Comparison of ENCODE assay signal across 5 cellular contexts in the genomic region with DNA sequence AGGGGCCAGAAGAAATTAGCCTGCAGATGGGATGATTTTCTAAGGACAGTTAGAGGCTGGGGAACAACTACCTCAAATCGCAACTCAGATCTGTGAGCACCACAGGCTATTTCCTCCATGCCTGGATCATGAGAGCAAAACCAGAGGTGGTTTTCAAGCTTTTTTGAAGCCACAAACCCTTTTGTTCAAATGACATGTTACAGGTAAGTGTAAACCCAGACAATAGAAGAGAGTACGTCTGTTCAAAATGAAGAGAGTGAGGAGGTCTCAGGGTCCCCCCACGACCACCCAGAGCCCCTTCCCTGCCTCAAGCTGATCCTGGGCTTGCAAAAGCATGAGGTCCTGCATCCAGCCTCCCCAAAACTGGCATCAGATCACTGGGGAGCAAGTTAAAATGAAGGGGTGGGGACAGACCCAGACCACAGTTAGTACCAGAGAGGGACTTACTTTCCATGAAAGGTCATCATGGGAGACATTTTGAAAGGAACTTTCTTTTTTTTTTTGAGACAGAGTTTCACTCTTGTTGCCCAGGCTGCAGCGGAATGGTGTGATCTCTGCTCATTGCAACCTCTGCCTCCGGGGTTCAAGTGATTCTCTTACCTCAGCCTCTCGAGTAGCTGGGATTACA. TPM values are rescaled to one million over a fixed set of nuclear protein-coding genes. Genes with fewer than 3 reads are reported as not detected.
"Had no signal": no experiment of that assay in that cellular context is flagged by ENCODE, and none has a peak within 500 bp of the region (broad histone marks: within the 10 kb centered on the region; RNA-seq: fewer than 3 reads in every experiment).

No MANE protein-coding gene starts in this region.

RNA-seq across cellular contexts. Expression of a gene that starts 19.0 kb away (rescaled TPM):
- total RNA-seq: dermis blood vessel endothelial cell, glomerular endothelial cell, mesothelial cell of epicardium, pulmonary artery endothelial cell, smooth muscle cell had no signal

RNA-seq across cellular contexts. Expression of a gene that starts 52.0 kb away (rescaled TPM):
- total RNA-seq: dermis blood vessel endothelial cell, glomerular endothelial cell, pulmonary artery endothelial cell, smooth muscle cell had no signal
